8 cellular contexts compared by ENCODE assay signal in genomic region chr10:101694674-101695403, GRCh38. TPM values are rescaled to one million over a fixed set of nuclear protein-coding genes. Genes with fewer than 3 reads are reported as not detected.
DNase-seq lines count a peak whose midpoint lies in the region; ATAC-seq and TF ChIP-seq lines count a peak whose summit lies in the region.

FBXW4 (minus strand) TSS chr10:101695170; CDS start chr10:101695105, 65 bp downstream.

- H3K36me3 ChIP-seq in stomach = peaks cover 0 to 4% (median 0%) of the 10 kb centered on the region in 4 donors

- intact Hi-C loops in stomach (cut with DNase I; ENCODE audit: low total_unique reads) = no loop called here

- peaks cover 18 to 50% (median 38%) of the 10 kb centered on the region in 4 donors for H3K4me1 ChIP-seq in stomach

- peaks cover 21% of the 10 kb centered on the region for H3K4me1 Mint-ChIP-seq in neural crest cell

- TF ChIP-seq CTCF in AG09309 (IDR thresholded peaks at IDR 0.05; ENCODE audit: control insufficient read depth, insufficient read depth, low read depth, low read length, missing control alignments) (no peak), fibroblast of villous mesenchyme (IDR thresholded peaks at IDR 0.05; ENCODE audit: insufficient read depth, low read depth, low read length) (no peak), neural crest cell (conservative IDR thresholded peaks at IDR 0.05) (no peak), stomach (IDR thresholded peaks at IDR 0.05) (no peak)

- H3K9me3 Mint-ChIP-seq in neural crest cell = no peaks in the 10 kb centered on the region

- 0 to 2% (median 2%) methylated on average over 56 to 70 of the region's 70 CpGs for WGBS in stomach, 5 donors

- ATAC-seq in GM18909 (IDR thresholded peaks at IDR 0.05; ENCODE audit: poor library complexity, unreplicated experiment) (peak; percentile 75), HG03139 (IDR thresholded peaks at IDR 0.05; ENCODE audit: unreplicated experiment) (peak; percentile 64)

- peak within 1 kb of the TSS; percentile 97 to 100 (median 99) for H3K27ac ChIP-seq in stomach

- H3K4me3 ChIP-seq in AG09309 (ENCODE audit: control insufficient read depth, low read depth, low read length) = peak within 1 kb of the TSS; percentile 50
- H3K4me3 ChIP-seq in fibroblast of villous mesenchyme (ENCODE audit: low read depth, low read length) = peak within 1 kb of the TSS; percentile 86
- H3K4me3 ChIP-seq in stomach = peak within 1 kb of the TSS; percentile 70 to 92 (median 83)

- peak within 1 kb of the TSS; percentile 99 for H3K27ac Mint-ChIP-seq in neural crest cell (ENCODE audit: unreplicated experiment)

- TF ChIP-seq POLR2A in stomach (IDR thresholded peaks at IDR 0.05) = no peak

- no peaks in the 10 kb centered on the region for H3K27me3 ChIP-seq in stomach

- peak within 1 kb of the TSS; percentile 98 for H3K4me3 Mint-ChIP-seq in neural crest cell

- H3K27me3 Mint-ChIP-seq in neural crest cell (ENCODE audit: low read depth) = no peaks in the 10 kb centered on the region

- no peak for DNase-seq in AG09309 (ENCODE audit: low read depth)
- peak; percentile 66 for DNase-seq in RKO (ENCODE audit: low spot score)
- peak; percentile 65 for DNase-seq in activated T-helper 9 cell treated with anti-CD3 and anti-CD28 coated beads, Interleukin-2, amount 50 U/mL, for 16 hours (ENCODE audit: low read depth)
- peak; percentile 37 for DNase-seq in fibroblast of villous mesenchyme (ENCODE audit: low read depth)
- peak; percentile 52 for DNase-seq in neural crest cell (ENCODE audit: low read depth, low spot score)
- DNase-seq in stomach = peak; percentile 68

- no peaks in the 10 kb centered on the region for H3K36me3 Mint-ChIP-seq in neural crest cell (ENCODE audit: low read depth)

- TF ChIP-seq EP300 in stomach (IDR thresholded peaks at IDR 0.05) = no peak

- no peaks in the 10 kb centered on the region for H3K9me3 ChIP-seq in stomach

RNA-seq across cellular contexts. Expression of gene FBXW4, which starts in this region (rescaled TPM):
- total RNA-seq in fibroblast of villous mesenchyme = 31.6 and 41.9 TPM in 2 replicates
- total RNA-seq in neural crest cell = 32.0 and 33.4 TPM in 2 replicates
- total RNA-seq in stomach = 10 to 100 TPM; 39.1 to 95.3 (median 39.7) TPM
- polyA plus RNA-seq in stomach = 10 to 100 TPM; 36.6 to 46.4 (median 45.4) TPM
